21 cellular contexts compared by ENCODE assay signal in the genomic region with DNA sequence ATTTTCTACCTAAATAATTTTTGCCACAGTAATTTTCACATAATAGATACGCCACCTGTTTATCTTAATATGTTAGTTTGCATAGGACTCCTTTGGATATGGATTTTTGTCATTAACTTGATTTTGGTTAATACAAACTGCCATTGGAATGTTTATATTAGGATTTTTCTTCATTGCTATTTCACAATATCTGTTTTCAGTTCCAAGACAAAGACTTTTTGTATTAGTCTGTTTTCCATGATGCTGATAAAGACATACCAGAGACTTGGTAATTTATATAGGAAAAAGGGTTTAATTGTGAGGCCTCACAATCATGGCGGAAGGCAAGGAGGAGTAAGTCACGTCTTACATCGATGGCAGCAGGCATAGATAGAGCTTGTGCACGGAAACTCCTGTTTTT.
DNase-seq lines count a peak whose midpoint lies in the region; ATAC-seq, FAIRE-seq and TF ChIP-seq lines count a peak whose summit lies in the region.
"Had no signal": no experiment of that assay in that cellular context is flagged by ENCODE, and none has a peak within 500 bp of the region (broad histone marks: within the 10 kb centered on the region; RNA-seq: fewer than 3 reads in every experiment).

No MANE protein-coding gene starts in this region.

- H3K56ac ChIP-seq in IMR-90 (ENCODE audit: extremely low read depth, insufficient read depth, low read length): no peak overlapping the region

- H3K4me2 ChIP-seq in IMR-90 (ENCODE audit: low read depth, low read length): no peak overlapping the region
- H3K4me2 ChIP-seq: BLaER1 had no signal

- intact Hi-C loops in IMR-90 (cut with micrococcal nuclease): no loop called here

- H2BK20ac ChIP-seq in IMR-90 (ENCODE audit: low read depth, low read length): no peak overlapping the region

- POLR2A ChIA-PET in IMR-90 (lab: Charles Lee; ENCODE audit: unreplicated experiment): no interaction called here

- H2BK5ac ChIP-seq in IMR-90 (ENCODE audit: low read depth, low read length, poor library complexity, severe bottlenecking): no peak overlapping the region

- TF ChIP-seq CTCF in IMR-90 (conservative IDR thresholded peaks at IDR 0.05; ENCODE audit: low read depth, low read length): no peak

- H3K9ac ChIP-seq in IMR-90 (ENCODE audit: low read depth, low read length) (no peak overlapping the region), adipocyte (ENCODE audit: low read length) (no peak overlapping the region)
- H3K9ac ChIP-seq: BLaER1 had no signal

- H3K23ac ChIP-seq in IMR-90 (ENCODE audit: low read depth, low read length): no peak overlapping the region

- H3K27ac ChIP-seq in IMR-90 (ENCODE audit: insufficient read depth, low read length): no peak overlapping the region
- H3K27ac ChIP-seq: BLaER1 had no signal

- no peak for FAIRE-seq in frontal cortex (lab: Jason Lieb, UNC)
- FAIRE-seq: D721Med, G401.6, GM12891 had no signal

- no peak overlapping the region for H2AK9ac ChIP-seq in IMR-90 (replicated peaks; ENCODE audit: low read depth, low read length, poor library complexity)

- no peak overlapping the region for H3K14ac ChIP-seq in IMR-90 (replicated peaks; ENCODE audit: low read depth, low read length)

- H3K18ac ChIP-seq in IMR-90 (ENCODE audit: low read depth, low read length): no peak overlapping the region

- H2BK120ac ChIP-seq in IMR-90 (ENCODE audit: low read depth, low read length): no peak overlapping the region

- no peak overlapping the region for H3K4me3 ChIP-seq in IMR-90 (ENCODE audit: insufficient read depth, low read depth, low read length)
- no peak overlapping the region for H3K4me3 ChIP-seq in adipocyte (ENCODE audit: low read length)
- H3K4me3 ChIP-seq: BLaER1 had no signal

- H3K79me1 ChIP-seq in IMR-90 (ENCODE audit: low read depth in 1 of 2, low read length in 2 of 2): no peaks in the 10 kb centered on the region

- no peak overlapping the region for H2BK15ac ChIP-seq in IMR-90 (ENCODE audit: low read depth, low read length)

- H3K36me3 ChIP-seq in IMR-90 (ENCODE audit: control insufficient read depth, insufficient read depth, low read length) (no peaks in the 10 kb centered on the region), adipocyte (ENCODE audit: control insufficient read depth, insufficient read depth, low read length, severe bottlenecking) (no peaks in the 10 kb centered on the region)
- H3K36me3 ChIP-seq: BE2C, BLaER1 had no signal

- H4K91ac ChIP-seq in IMR-90 (ENCODE audit: insufficient read depth, low read depth, low read length): no peak overlapping the region

- no peak for TF ChIP-seq RAD21 in IMR-90 (IDR thresholded peaks at IDR 0.05; ENCODE audit: low read length)

- dilution Hi-C loops in IMR-90 (cut with HindIII; ENCODE audit: low sequenced_read_pairs, unreplicated experiment): no loop called here

- H3K9me3 ChIP-seq in IMR-90 (ENCODE audit: control insufficient read depth, insufficient read depth, low read length) (no peaks in the 10 kb centered on the region; the same call in 1 of the 2 replicates), adipocyte (ENCODE audit: control insufficient read depth, low read length) (no peaks in the 10 kb centered on the region)
- H3K9me3 ChIP-seq: BE2C, BLaER1 had no signal

- no peak overlapping the region for H4K8ac ChIP-seq in IMR-90 (ENCODE audit: low read depth in 2 of 2, low read length in 2 of 2)

- no TSS peak for BruUV-seq in IMR-90 (replicated peaks; lab: Mats Ljungman, UMichigan)

- H3K4ac ChIP-seq in IMR-90 (ENCODE audit: low read depth, low read length): no peak overlapping the region

- no CpG with 5 or more reads among the region's 5 CpGs for WGBS in IMR-90 (ENCODE audit: extremely low coverage in 2 of 2, insufficient read length in 1 of 2), 2 experiments

- no peak overlapping the region for H2AFZ ChIP-seq in IMR-90 (replicated peaks; ENCODE audit: low read length, poor library complexity)

- DNase-seq in IMR-90: no peak
- DNase-seq in NCI-H1048 (lab: John Stamatoyannopoulos, UW): peak; percentile 32
- peak; percentile 61 for DNase-seq in adipocyte (ENCODE audit: low read depth)
- peak; percentile 0 for DNase-seq in iris pigment epithelial cell (ENCODE audit: low read depth)
- DNase-seq in frontal cortex (ENCODE audit: low spot score in 2 of 2): no peak
- DNase-seq: 8988T; ACHN; BE2C; C1 segment of cervical spinal cord; CD4-positive, alpha-beta memory T cell; CD4-positive, CD25-positive, alpha-beta regulatory T cell; CD8-positive, alpha-beta memory T cell; COR-L47; DMS79 treated with DMSO at 0.1 percent for 48 hours; GF-D8 had no signal

- no peaks in the 10 kb centered on the region for H3K27me3 ChIP-seq in IMR-90 (ENCODE audit: control insufficient read depth, insufficient read depth, low read length)
- H3K27me3 ChIP-seq in adipocyte (replicated peaks; ENCODE audit: control insufficient read depth, insufficient read depth, low read length): no peaks in the 10 kb centered on the region
- H3K27me3 ChIP-seq: BE2C, BLaER1 had no signal

- H4K5ac ChIP-seq in IMR-90 (ENCODE audit: low read depth, low read length): no peak overlapping the region

- no peak for ATAC-seq in IMR-90 (ENCODE audit: low read depth)
- no peak for ATAC-seq in SK-N-SH treated with all-trans-retinoic acid at 6 μM for 48 hours
- no peak for ATAC-seq in GM18511 (IDR thresholded peaks at IDR 0.05; ENCODE audit: unreplicated experiment)

- no peaks in the 10 kb centered on the region for H3K9me1 ChIP-seq in IMR-90 (ENCODE audit: insufficient read depth, low read length)

- no peaks in the 10 kb centered on the region for H4K20me1 ChIP-seq in IMR-90 (ENCODE audit: insufficient read depth, low read length)
- H4K20me1 ChIP-seq: BLaER1 had no signal

- CTCF ChIA-PET in IMR-90 (lab: Yijun Ruan, JAX): no interaction called here

- H3K4me1 ChIP-seq in IMR-90 (ENCODE audit: control insufficient read depth, insufficient read depth, low read length): no peaks in the 10 kb centered on the region
- H3K4me1 ChIP-seq in adipocyte (ENCODE audit: control insufficient read depth, insufficient read depth, low read length): no peaks in the 10 kb centered on the region
- H3K4me1 ChIP-seq: BE2C, BLaER1 had no signal

- TF ChIP-seq POLR2A in IMR-90 (IDR thresholded peaks at IDR 0.05; ENCODE audit: low read depth, low read length): no peak

- in situ Hi-C loops in IMR-90 (cut with MboI; ENCODE audit: low sequenced_read_pairs): no loop called here

- no peak overlapping the region for H2AK5ac ChIP-seq in IMR-90 (ENCODE audit: low read depth, low read length)

TF ChIP-seq in IMR-90, 13 proteins besides CTCF, POLR2A, EP300 and RAD21:
- TF ChIP-seq, protein P1, sequence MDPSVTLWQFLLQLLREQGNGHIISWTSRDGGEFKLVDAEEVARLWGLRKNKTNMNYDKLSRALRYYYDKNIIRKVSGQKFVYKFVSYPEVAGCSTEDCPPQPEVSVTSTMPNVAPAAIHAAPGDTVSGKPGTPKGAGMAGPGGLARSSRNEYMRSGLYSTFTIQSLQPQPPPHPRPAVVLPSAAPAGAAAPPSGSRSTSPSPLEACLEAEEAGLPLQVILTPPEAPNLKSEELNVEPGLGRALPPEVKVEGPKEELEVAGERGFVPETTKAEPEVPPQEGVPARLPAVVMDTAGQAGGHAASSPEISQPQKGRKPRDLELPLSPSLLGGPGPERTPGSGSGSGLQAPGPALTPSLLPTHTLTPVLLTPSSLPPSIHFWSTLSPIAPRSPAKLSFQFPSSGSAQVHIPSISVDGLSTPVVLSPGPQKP (IDR thresholded peaks at IDR 0.05; ENCODE audit: borderline replicate concordance, low read depth, low read length): no peak
- no peak for TF ChIP-seq CHD1 (IDR thresholded peaks at IDR 0.05; ENCODE audit: low read depth, low read length)
- no peak for TF ChIP-seq SMC3 (IDR thresholded peaks at IDR 0.05; ENCODE audit: low read depth, low read length)
- peak; percentile 17; the same call in 1 of the 2 replicates for TF ChIP-seq CEBPB (IDR thresholded peaks at IDR 0.05; ENCODE audit: low read depth, low read length)
TF ChIP-seq in IMR-90: peak in this region for 1.

TF ChIP-seq in SK-N-SH treated with all-trans-retinoic acid at 6 μM for 48 hours, 23 proteins besides CTCF, POLR2A, EP300 and RAD21:
- TF ChIP-seq, protein P2, sequence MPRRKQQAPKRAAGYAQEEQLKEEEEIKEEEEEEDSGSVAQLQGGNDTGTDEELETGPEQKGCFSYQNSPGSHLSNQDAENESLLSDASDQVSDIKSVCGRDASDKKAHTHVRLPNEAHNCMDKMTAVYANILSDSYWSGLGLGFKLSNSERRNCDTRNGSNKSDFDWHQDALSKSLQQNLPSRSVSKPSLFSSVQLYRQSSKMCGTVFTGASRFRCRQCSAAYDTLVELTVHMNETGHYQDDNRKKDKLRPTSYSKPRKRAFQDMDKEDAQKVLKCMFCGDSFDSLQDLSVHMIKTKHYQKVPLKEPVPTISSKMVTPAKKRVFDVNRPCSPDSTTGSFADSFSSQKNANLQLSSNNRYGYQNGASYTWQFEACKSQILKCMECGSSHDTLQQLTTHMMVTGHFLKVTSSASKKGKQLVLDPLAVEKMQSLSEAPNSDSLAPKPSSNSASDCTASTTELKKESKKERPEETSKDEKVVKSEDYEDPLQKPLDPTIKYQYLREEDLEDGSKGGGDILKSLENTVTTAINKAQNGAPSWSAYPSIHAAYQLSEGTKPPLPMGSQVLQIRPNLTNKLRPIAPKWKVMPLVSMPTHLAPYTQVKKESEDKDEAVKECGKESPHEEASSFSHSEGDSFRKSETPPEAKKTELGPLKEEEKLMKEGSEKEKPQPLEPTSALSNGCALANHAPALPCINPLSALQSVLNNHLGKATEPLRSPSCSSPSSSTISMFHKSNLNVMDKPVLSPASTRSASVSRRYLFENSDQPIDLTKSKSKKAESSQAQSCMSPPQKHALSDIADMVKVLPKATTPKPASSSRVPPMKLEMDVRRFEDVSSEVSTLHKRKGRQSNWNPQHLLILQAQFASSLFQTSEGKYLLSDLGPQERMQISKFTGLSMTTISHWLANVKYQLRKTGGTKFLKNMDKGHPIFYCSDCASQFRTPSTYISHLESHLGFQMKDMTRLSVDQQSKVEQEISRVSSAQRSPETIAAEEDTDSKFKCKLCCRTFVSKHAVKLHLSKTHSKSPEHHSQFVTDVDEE (CRISPR knock-in tag; IDR thresholded peaks at IDR 0.05): no peak
- no peak for TF ChIP-seq ZC3H10 (CRISPR knock-in tag; IDR thresholded peaks at IDR 0.05)
- no peak for TF ChIP-seq ZNF70 (CRISPR knock-in tag; IDR thresholded peaks at IDR 0.05)
- no peak for TF ChIP-seq ARNTL (CRISPR knock-in tag; IDR thresholded peaks at IDR 0.05; ENCODE audit: borderline replicate concordance, low read depth)
- TF ChIP-seq ZFP3 (CRISPR knock-in tag; IDR thresholded peaks at IDR 0.05): no peak
- TF ChIP-seq GLIS3 (CRISPR knock-in tag; IDR thresholded peaks at IDR 0.05): no peak
- no peak for TF ChIP-seq ZFP30 (CRISPR knock-in tag; IDR thresholded peaks at IDR 0.05)

Comparison
In these comparisons a context has a peak if more than half of its experiments do, and no peak if none do; other contexts are left out.
1. DNase-seq: peak in NCI-H1048 (single experiment), adipocyte (single experiment) and iris pigment epithelial cell (single experiment); none in IMR-90 (single experiment) and frontal cortex (0 of 2).